ENCODE assay signal across 8 cellular contexts in the genomic region with DNA sequence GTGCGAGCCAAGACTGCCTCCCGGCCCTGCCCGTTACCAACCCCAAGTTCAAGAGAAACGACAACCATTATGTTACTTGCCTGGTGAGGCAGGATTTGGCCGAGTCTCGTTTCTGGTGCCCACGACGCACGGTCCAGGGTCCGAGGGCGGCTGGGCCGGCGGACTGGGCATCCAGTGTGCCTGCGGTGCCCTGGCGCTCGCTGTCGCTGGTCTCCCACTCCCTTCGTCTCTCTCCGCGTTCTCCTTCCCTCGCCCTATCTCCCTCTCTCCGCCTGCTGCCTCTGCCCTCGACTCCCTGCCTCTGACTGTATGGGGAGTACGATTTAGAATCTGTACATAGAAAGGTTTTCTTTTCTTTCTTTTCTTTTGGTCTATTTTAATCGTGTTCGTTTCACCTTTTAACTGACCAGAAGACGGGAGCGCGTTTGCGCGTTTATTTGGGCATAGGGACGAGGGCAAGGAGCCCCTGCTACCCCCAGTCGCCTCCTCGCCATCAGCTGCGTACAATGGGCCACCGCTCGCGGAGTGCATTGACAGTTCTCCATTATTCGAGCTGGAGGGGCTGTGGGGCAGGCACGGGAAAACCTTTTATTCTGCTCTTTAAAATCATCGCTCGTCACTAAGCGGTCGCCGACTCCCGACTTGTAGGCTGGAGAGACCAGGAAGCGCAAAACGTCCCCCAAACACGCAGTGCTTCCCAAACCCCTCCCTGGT. TPM values are rescaled to one million over a fixed set of nuclear protein-coding genes. Genes with fewer than 3 reads are reported as not detected.
A peak's percentile ranks its signal among the peaks of the same experiment; 100 is the strongest.
DNase-seq lines count a peak whose midpoint lies in the region; ATAC-seq and TF ChIP-seq lines count a peak whose summit lies in the region.

No MANE protein-coding gene starts in this region.

- no peak overlapping the region for H3K27ac ChIP-seq in effector memory CD4-positive, alpha-beta T cell (ENCODE audit: insufficient read depth, low read length, poor library complexity, severe bottlenecking)
- H3K27ac ChIP-seq in muscle layer of duodenum (ENCODE audit: low read length) = peak overlapping the region; percentile 60

- peaks cover 67% of the 10 kb centered on the region for H3K27me3 ChIP-seq in effector memory CD4-positive, alpha-beta T cell (replicated peaks; ENCODE audit: control insufficient read depth, insufficient read depth, low read length, poor library complexity, severe bottlenecking)
- H3K27me3 ChIP-seq in muscle layer of duodenum (ENCODE audit: low read depth, low read length) = peaks cover 46% of the 10 kb centered on the region

- no peak for ATAC-seq in HG03045 (IDR thresholded peaks at IDR 0.05; ENCODE audit: unreplicated experiment)

- no peak for TF ChIP-seq POLR2A in NB4 (IDR thresholded peaks at IDR 0.05; ENCODE audit: extremely low read depth, insufficient read length)

- DNase-seq in G401 (ENCODE audit: low spot score) (peak; percentile 50), NB4 (ENCODE audit: low read depth) (peak; percentile 40)
- no peak for DNase-seq in effector memory CD4-positive, alpha-beta T cell
- no peak for DNase-seq in effector CD4-positive, alpha-beta T cell
- no peak for DNase-seq in NK-92 treated with Interleukin-12 subunit alpha and Interleukin-12 subunit beta, amount 100 ng/mL, for 24 hours (lab: John Stamatoyannopoulos, UW)
- no peak for DNase-seq in activated naive CD4-positive, alpha-beta T cell treated with Interleukin-2 at 50 U/mL for 16 hours

- peak overlapping the region; percentile 63 for H3K4me3 ChIP-seq in NB4 (ENCODE audit: low read depth, low read length)
- H3K4me3 ChIP-seq in effector memory CD4-positive, alpha-beta T cell (ENCODE audit: insufficient read depth, low read depth, low read length, poor library complexity, severe bottlenecking) = peak overlapping the region; percentile 53
- peak overlapping the region; percentile 74 to 80 for H3K4me3 ChIP-seq in muscle layer of duodenum (ENCODE audit: low read depth in 1 of 2, low read length in 2 of 2)

- H3K4me1 ChIP-seq in effector memory CD4-positive, alpha-beta T cell (ENCODE audit: control insufficient read depth, insufficient read depth, low read length, poor library complexity, severe bottlenecking) = peaks cover 46% of the 10 kb centered on the region
- H3K4me1 ChIP-seq in muscle layer of duodenum (ENCODE audit: control insufficient read depth in 1 of 2, insufficient read depth in 2 of 2, low read length in 2 of 2) = peaks cover 0 to 29% of the 10 kb centered on the region in 2 donors

- H3K9me3 ChIP-seq in effector memory CD4-positive, alpha-beta T cell (ENCODE audit: control insufficient read depth, low read length) = no peaks in the 10 kb centered on the region
- H3K9me3 ChIP-seq in muscle layer of duodenum (ENCODE audit: control insufficient read depth in 1 of 2, low read length in 2 of 2) = no peaks in the 10 kb centered on the region

- no peaks in the 10 kb centered on the region for H3K36me3 ChIP-seq in effector memory CD4-positive, alpha-beta T cell (ENCODE audit: control insufficient read depth, insufficient read depth, low read length)
- H3K36me3 ChIP-seq in muscle layer of duodenum (ENCODE audit: control insufficient read depth in 1 of 2, insufficient read depth in 2 of 2, low read length in 2 of 2) = no peaks in the 10 kb centered on the region

- TF ChIP-seq CTCF in NB4 (IDR thresholded peaks at IDR 0.05; ENCODE audit: low read depth, low read length) = no peak

- in situ Hi-C loops in G401 (cut with HindIII; ENCODE audit: low sequenced_read_pairs) = no loop called here

RNA-seq across cellular contexts. Expression of a gene that starts 0.5 kb away (rescaled TPM):
- total RNA-seq in G401 (2014; rRNA removed; shearing (Covaris generic)) = 20.8 and 23.0 TPM in 2 replicates

RNA-seq across cellular contexts. Expression of a gene that starts 2.5 kb away (rescaled TPM):
- 175 and 199 TPM in 2 replicates for total RNA-seq in G401 (2014; rRNA removed; shearing (Covaris generic))

Comparison
In these comparisons a context has a peak if more than half of its experiments do, and no peak if none do; other contexts are left out.
1. DNase-seq: peak in G401 (single experiment) and NB4 (single experiment); none in effector memory CD4-positive, alpha-beta T cell (0 of 3), effector CD4-positive, alpha-beta T cell (single experiment), NK-92 treated with Interleukin-12 subunit alpha and Interleukin-12 subunit beta, amount 100 ng/mL, for 24 hours (single experiment) and activated naive CD4-positive, alpha-beta T cell treated with Interleukin-2 at 50 U/mL for 16 hours (single experiment).
2. Peak in every context shown above with its lines, with median percentiles within 50 percentile points of each other: H3K4me3 ChIP-seq.